Comparison of ENCODE assay signal across 1 cellular context in the genomic region with DNA sequence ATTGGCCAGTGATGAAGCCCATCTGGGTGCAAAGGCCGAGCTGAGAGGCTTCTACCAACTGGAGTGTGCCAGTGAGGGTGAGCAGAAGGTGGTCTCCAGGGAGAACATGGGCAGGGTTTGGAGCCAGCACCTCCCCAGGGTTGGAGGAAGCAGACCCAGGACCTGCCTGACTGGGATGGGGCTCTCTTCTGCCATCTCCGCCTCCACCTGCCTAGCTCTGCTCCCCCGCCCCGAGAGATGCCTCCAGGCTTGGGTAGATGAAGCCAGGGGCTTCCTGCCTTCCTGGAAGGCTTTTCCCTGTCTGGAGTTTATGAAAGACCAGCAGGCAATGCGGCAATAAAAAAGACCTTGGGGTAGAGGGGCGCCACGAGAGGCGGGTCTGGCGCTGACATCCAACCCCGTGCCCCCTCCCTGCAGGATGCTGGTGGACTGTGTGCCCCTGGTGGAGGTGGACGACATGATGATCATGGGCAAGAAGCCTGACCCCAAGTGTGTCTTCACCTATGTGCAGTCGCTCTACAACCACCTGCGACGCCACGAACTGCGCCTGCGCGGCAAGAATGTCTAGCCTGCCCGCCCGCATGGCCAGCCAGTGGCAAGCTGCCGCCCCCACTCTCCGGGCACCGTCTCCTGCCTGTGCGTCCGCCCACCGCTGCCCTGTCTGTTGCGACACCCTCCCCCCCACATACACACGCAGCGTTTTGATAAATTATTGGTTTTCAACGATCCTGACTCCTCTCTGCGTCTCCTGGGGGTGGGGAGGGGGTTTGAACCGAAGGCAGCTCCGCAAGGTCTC.
TF ChIP-seq lines count a peak whose summit lies in the region.

No MANE protein-coding gene starts in this region.

TF ChIP-seq in IMR-90, 13 proteins besides CTCF, POLR2A, EP300 and RAD21:
- TF ChIP-seq CEBPB (IDR thresholded peaks at IDR 0.05; ENCODE audit: low read depth, low read length) (peak; percentile 76), MAZ (IDR thresholded peaks at IDR 0.05; ENCODE audit: borderline replicate concordance, low read depth, low read length) (no peak)
TF ChIP-seq in IMR-90: peak in this region for 1.
